15 cellular contexts compared by ENCODE assay signal in genomic region chr4:166064706-166065105, GRCh38.
"Had no signal": no experiment of that assay in that cellular context is flagged by ENCODE, and none has a peak within 500 bp of the region (broad histone marks: within the 10 kb centered on the region; RNA-seq: fewer than 3 reads in every experiment).

No MANE protein-coding gene starts in this region.

- H3K27ac ChIP-seq: adrenal gland, heart left ventricle, pancreas, tibial nerve, vagina had no signal

- H3K4me3 Mint-ChIP-seq: activated CD4-positive, alpha-beta memory T cell treated with anti-CD3 and anti-CD28 coated beads for 36 hours; activated CD8-positive, alpha-beta memory T cell treated with anti-CD3 and anti-CD28 coated beads, Interleukin-2, amount 10 ng/mL, durations not matched to agents 7 days and 5 days; immature natural killer cell; naive B cell; stimulated activated naive B cell treated with anti-CD40 and anti-IgM and Interleukin-4, amounts not matched to agents 10 μg/mL and 1 μg/mL and 100 μg/mL, for 72 hours had no signal

- H3K9me3 Mint-ChIP-seq: activated CD4-positive, alpha-beta memory T cell treated with anti-CD3 and anti-CD28 coated beads for 36 hours; naive B cell had no signal

- H3K4me1 Mint-ChIP-seq: activated CD8-positive, alpha-beta memory T cell treated with anti-CD3 and anti-CD28 coated beads, Interleukin-2, amount 10 ng/mL, durations not matched to agents 7 days and 5 days; immature natural killer cell; naive B cell; stimulated activated naive B cell treated with anti-CD40 and anti-IgM and Interleukin-4, amounts not matched to agents 10 μg/mL and 1 μg/mL and 100 μg/mL, for 72 hours had no signal

- H3K27me3 Mint-ChIP-seq: activated CD4-positive, alpha-beta memory T cell treated with anti-CD3 and anti-CD28 coated beads for 36 hours; activated CD8-positive, alpha-beta memory T cell treated with anti-CD3 and anti-CD28 coated beads, Interleukin-2, amount 10 ng/mL, durations not matched to agents 7 days and 5 days; naive B cell; stimulated activated naive B cell treated with anti-CD40 and anti-IgM and Interleukin-4, amounts not matched to agents 10 μg/mL and 1 μg/mL and 100 μg/mL, for 72 hours had no signal

- H3K27ac Mint-ChIP-seq: activated CD4-positive, alpha-beta memory T cell treated with anti-CD3 and anti-CD28 coated beads for 36 hours; activated CD8-positive, alpha-beta memory T cell treated with anti-CD3 and anti-CD28 coated beads, Interleukin-2, amount 10 ng/mL, durations not matched to agents 7 days and 5 days; immature natural killer cell; naive B cell; stimulated activated naive B cell treated with anti-CD40 and anti-IgM and Interleukin-4, amounts not matched to agents 10 μg/mL and 1 μg/mL and 100 μg/mL, for 72 hours had no signal

- H3K36me3 Mint-ChIP-seq: activated CD4-positive, alpha-beta memory T cell treated with anti-CD3 and anti-CD28 coated beads for 36 hours; activated CD8-positive, alpha-beta memory T cell treated with anti-CD3 and anti-CD28 coated beads, Interleukin-2, amount 10 ng/mL, durations not matched to agents 7 days and 5 days; immature natural killer cell; naive B cell; stimulated activated naive B cell treated with anti-CD40 and anti-IgM and Interleukin-4, amounts not matched to agents 10 μg/mL and 1 μg/mL and 100 μg/mL, for 72 hours had no signal

- DNase-seq: activated CD4-positive, alpha-beta memory T cell treated with anti-CD3 and anti-CD28 coated beads for 36 hours; activated CD4-positive, alpha-beta T cell treated with anti-CD3 and anti-CD28 coated beads for 1 hour; activated CD8-positive, alpha-beta memory T cell treated with anti-CD3 and anti-CD28 coated beads, Interleukin-2, amount 10 ng/mL, durations not matched to agents 7 days and 5 days; activated naive CD4-positive, alpha-beta T cell treated with anti-CD3 and anti-CD28 coated beads, Interleukin-2, amount 50 U/mL, for 16 hours; activated T-cell treated with anti-CD3 and anti-CD28 coated beads, Interleukin-2, amount 50 U/mL, for 1 hour; adrenal gland; heart left ventricle; immature natural killer cell; left colon; naive B cell; pancreas; stimulated activated CD4-positive, alpha-beta T cell treated with anti-CD3 and anti-CD28 coated beads, Interleukin-2, amount 100 ng/mL, for 48 hours; stimulated activated naive B cell treated with anti-CD40 and anti-IgM and Interleukin-4, amounts not matched to agents 10 μg/mL and 1 μg/mL and 100 μg/mL, for 72 hours had no signal
